ENCODE assay signal across 8 cellular contexts in genomic region chr19:7868671-7869452, GRCh38. TPM values are rescaled to one million over a fixed set of nuclear protein-coding genes. Genes with fewer than 3 reads are reported as not detected.
A peak's percentile ranks its signal among the peaks of the same experiment; 100 is the strongest.
DNase-seq lines count a peak whose midpoint lies in the region; ATAC-seq and TF ChIP-seq lines count a peak whose summit lies in the region.

No MANE protein-coding gene starts in this region.

- peak overlapping the region; percentile 10 for H3K27ac Mint-ChIP-seq in activated naive CD4-positive, alpha-beta T cell treated with anti-CD3 and anti-CD28 coated beads, Interleukin-2, amount 50 U/mL, for 24 hours

- peaks cover 30% of the 10 kb centered on the region for H3K4me1 Mint-ChIP-seq in activated naive CD4-positive, alpha-beta T cell treated with anti-CD3 and anti-CD28 coated beads, Interleukin-2, amount 50 U/mL, for 24 hours

- ATAC-seq in GM19025 (IDR thresholded peaks at IDR 0.05; ENCODE audit: low read depth, unreplicated experiment), result peak; percentile 63
- peak; percentile 46 for ATAC-seq in HG03196 (IDR thresholded peaks at IDR 0.05; ENCODE audit: unreplicated experiment)

- no peaks in the 10 kb centered on the region for H3K36me3 Mint-ChIP-seq in activated naive CD4-positive, alpha-beta T cell treated with anti-CD3 and anti-CD28 coated beads, Interleukin-2, amount 50 U/mL, for 24 hours

- H3K36me3 ChIP-seq in SJSA1 (no peaks in the 10 kb centered on the region), left ventricle myocardium inferior (no peaks in the 10 kb centered on the region), rectal smooth muscle tissue (ENCODE audit: control insufficient read depth, insufficient read depth, low read length) (no peaks in the 10 kb centered on the region), uterus (no peaks in the 10 kb centered on the region)

- TF ChIP-seq CTCF in AG04450 (IDR thresholded peaks at IDR 0.05; ENCODE audit: low read depth, low read length) (peak; percentile 43), left ventricle myocardium inferior (IDR thresholded peaks at IDR 0.05; ENCODE audit: borderline replicate concordance) (peak; percentile 89), uterus (IDR thresholded peaks at IDR 0.05) (peak; percentile 27 to 89 (median 78))

- H3K4me3 Mint-ChIP-seq in activated naive CD4-positive, alpha-beta T cell treated with anti-CD3 and anti-CD28 coated beads, Interleukin-2, amount 50 U/mL, for 24 hours, result peak overlapping the region; percentile 79

- DNase-seq in AG04450 (ENCODE audit: low read depth, low spot score), result no peak
- peak; percentile 67 to 75 for DNase-seq in SJSA1 (ENCODE audit: low read depth in 1 of 2, low spot score in 2 of 2)
- peak; percentile 58 for DNase-seq in left ventricle myocardium inferior
- DNase-seq in uterus, result peak; percentile 51 to 69

- H3K27me3 ChIP-seq in AG04450 (ENCODE audit: control insufficient read depth, insufficient read depth, low read length) (peaks cover 21% of the 10 kb centered on the region), SJSA1 (replicated peaks) (peaks cover 19% of the 10 kb centered on the region), left ventricle myocardium inferior (ENCODE audit: low read depth) (peaks cover 65% of the 10 kb centered on the region), rectal smooth muscle tissue (ENCODE audit: control insufficient read depth, insufficient read depth, low read length) (peaks cover 27% of the 10 kb centered on the region), uterus (peaks cover 5 to 16% of the 10 kb centered on the region in 2 donors)

- intact Hi-C loops in left ventricle myocardium inferior (cut with micrococcal nuclease), result no loop called here
- intact Hi-C loops in uterus (cut with DNase I; ENCODE audit: low total_unique reads), result no loop called here

- no peak overlapping the region for H3K9ac ChIP-seq in rectal smooth muscle tissue (ENCODE audit: low read length)

- CTCF ChIA-PET in AG04450 (lab: Charles Lee), result interaction anchor here (0.6 to 2.2 kb wide), 16 partner anchors 9 to 401 kb away, joined by 3 to 15 read pairs (median 6); partner anchors contain the start of genes LRRC8E, SNAPC2 and TIMM44

- H3K9me3 ChIP-seq in AG04450 (ENCODE audit: control insufficient read depth, insufficient read depth, low read length), result peaks cover 4% of the 10 kb centered on the region; the same call in 1 of the 2 replicates
- H3K9me3 ChIP-seq in SJSA1 (replicated peaks), result no peaks in the 10 kb centered on the region; the same call in 1 of the 2 replicates
- no peaks in the 10 kb centered on the region for H3K9me3 ChIP-seq in left ventricle myocardium inferior (replicated peaks)
- H3K9me3 ChIP-seq in uterus, result no peaks in the 10 kb centered on the region

- POLR2A ChIA-PET in AG04450 (lab: Yijun Ruan, JAX), result interaction anchor here (0.8 to 1.3 kb wide), 4 partner anchors 20 to 52 kb away, joined by 3 to 4 read pairs (median 4); partner anchors contain the start of genes LRRC8E, MAP2K7 and SNAPC2

- H3K9me3 Mint-ChIP-seq in activated naive CD4-positive, alpha-beta T cell treated with anti-CD3 and anti-CD28 coated beads, Interleukin-2, amount 50 U/mL, for 24 hours, result no peaks in the 10 kb centered on the region

- H3K4me1 ChIP-seq in SJSA1 (replicated peaks) (peaks cover 28% of the 10 kb centered on the region), left ventricle myocardium inferior (peaks cover 42% of the 10 kb centered on the region), rectal smooth muscle tissue (ENCODE audit: control insufficient read depth, insufficient read depth, low read length) (peaks cover 5% of the 10 kb centered on the region), uterus (peaks cover 0 to 19% of the 10 kb centered on the region in 2 donors)

- H3K4me3 ChIP-seq in AG04450 (ENCODE audit: low read depth, low read length) (peak overlapping the region; percentile 50), SJSA1 (peak overlapping the region; percentile 29), left ventricle myocardium inferior (peak overlapping the region; percentile 67), rectal smooth muscle tissue (ENCODE audit: low read length) (peak overlapping the region; percentile 77), uterus (peak overlapping the region; percentile 5 to 44)

- H3K27ac ChIP-seq in AG04450 (ENCODE audit: low read depth, low read length), result no peak overlapping the region
- H3K27ac ChIP-seq in SJSA1, result no peak overlapping the region
- peak overlapping the region; percentile 57 for H3K27ac ChIP-seq in left ventricle myocardium inferior (replicated peaks)
- no peak overlapping the region for H3K27ac ChIP-seq in rectal smooth muscle tissue (ENCODE audit: low read depth, low read length)
- H3K27ac ChIP-seq in uterus, result peak overlapping the region in 1 of 2 donors; percentile 33

- H3K27me3 Mint-ChIP-seq in activated naive CD4-positive, alpha-beta T cell treated with anti-CD3 and anti-CD28 coated beads, Interleukin-2, amount 50 U/mL, for 24 hours, result peaks cover 12% of the 10 kb centered on the region

- TF ChIP-seq POLR2A in uterus (IDR thresholded peaks at IDR 0.05), result peak in 1 of 2 donors; percentile 32

RNA-seq across cellular contexts. Expression of gene PRR36, which starts 5.3 kb away (rescaled TPM):
- not detected in 2 replicates for polyA plus RNA-seq in AG04450 (2011; rRNA removed)
- polyA minus RNA-seq in AG04450 (2011; rRNA and poly(A)+ RNA removed), result not detected in 2 replicates
- total RNA-seq in SJSA1 (2014; rRNA removed; shearing (Covaris generic)), result not detected in 2 replicates
- total RNA-seq in left ventricle myocardium inferior, result not detected
- under 1 TPM in 2 of 4 donors, not detected in 2; 0.35 to 0.85 TPM for total RNA-seq in uterus

RNA-seq across cellular contexts. Expression of gene LRRC8E, which starts 19.4 kb away (rescaled TPM):
- polyA plus RNA-seq in AG04450 (2011; rRNA removed), result 4.1 and 4.7 TPM in 2 replicates
- polyA minus RNA-seq in AG04450 (2011; rRNA and poly(A)+ RNA removed), result 5.8 TPM in 2 replicates
- 1.9 and 2.1 TPM in 2 replicates for total RNA-seq in SJSA1 (2014; rRNA removed; shearing (Covaris generic))
- total RNA-seq in left ventricle myocardium inferior (0.44 TPM), uterus (1 to 10 TPM in 1 of 4 donors, under 1 TPM in 1, not detected in 2; 0.15 to 2.1 TPM)

RNA-seq across cellular contexts. Expression of gene MAP2K7, which starts 34.8 kb away (rescaled TPM):
- polyA plus RNA-seq in AG04450 (2011; rRNA removed), result 5.6 and 6.2 TPM in 2 replicates
- 9.0 and 9.8 TPM in 2 replicates for polyA minus RNA-seq in AG04450 (2011; rRNA and poly(A)+ RNA removed)
- total RNA-seq in SJSA1 (2014; rRNA removed; shearing (Covaris generic)), result 3.2 and 9.7 TPM in 2 replicates
- total RNA-seq in left ventricle myocardium inferior, result 24.2 TPM
- total RNA-seq in uterus, result 10 to 100 TPM in 2 of 4 donors, 1 to 10 TPM in 1, under 1 TPM in 1; 0.59 to 40.2 (median 9.4) TPM

RNA-seq across cellular contexts. Expression of gene EVI5L, which starts 38.8 kb away (rescaled TPM):
- 6.7 and 9.1 TPM in 2 replicates for polyA plus RNA-seq in AG04450 (2011; rRNA removed)
- 9.6 and 20.1 TPM in 2 replicates for polyA minus RNA-seq in AG04450 (2011; rRNA and poly(A)+ RNA removed)
- total RNA-seq in SJSA1 (2014; rRNA removed; shearing (Covaris generic)), result 15.6 and 16.3 TPM in 2 replicates
- 22.9 TPM for total RNA-seq in left ventricle myocardium inferior
- total RNA-seq in uterus, result 10 to 100 TPM in 3 of 4 donors, 1 to 10 TPM in 1; 9.1 to 14.9 (median 12.4) TPM

RNA-seq across cellular contexts. Expression of gene TGFBR3L, which starts 45.8 kb away (rescaled TPM):
- 0.88 TPM in 1 of 2 replicates, not detected in the other for polyA plus RNA-seq in AG04450 (2011; rRNA removed)
- polyA minus RNA-seq in AG04450 (2011; rRNA and poly(A)+ RNA removed), result not detected in 2 replicates
- not detected in 2 replicates for total RNA-seq in SJSA1 (2014; rRNA removed; shearing (Covaris generic))
- total RNA-seq in left ventricle myocardium inferior, result 8.2 TPM
- 1 to 10 TPM in 1 of 4 donors, not detected in 3; 5.2 TPM for total RNA-seq in uterus

Comparison
In these comparisons a context has a peak if more than half of its experiments do, and no peak if none do; other contexts are left out.
1. H3K4me3 ChIP-seq: peak in every context shown above with its lines; median percentile 77 in rectal smooth muscle tissue; 67 in left ventricle myocardium inferior; 50 in AG04450; 29 in SJSA1; 24 in uterus.